ENCODE assay signal across 27 cellular contexts in the genomic region with DNA sequence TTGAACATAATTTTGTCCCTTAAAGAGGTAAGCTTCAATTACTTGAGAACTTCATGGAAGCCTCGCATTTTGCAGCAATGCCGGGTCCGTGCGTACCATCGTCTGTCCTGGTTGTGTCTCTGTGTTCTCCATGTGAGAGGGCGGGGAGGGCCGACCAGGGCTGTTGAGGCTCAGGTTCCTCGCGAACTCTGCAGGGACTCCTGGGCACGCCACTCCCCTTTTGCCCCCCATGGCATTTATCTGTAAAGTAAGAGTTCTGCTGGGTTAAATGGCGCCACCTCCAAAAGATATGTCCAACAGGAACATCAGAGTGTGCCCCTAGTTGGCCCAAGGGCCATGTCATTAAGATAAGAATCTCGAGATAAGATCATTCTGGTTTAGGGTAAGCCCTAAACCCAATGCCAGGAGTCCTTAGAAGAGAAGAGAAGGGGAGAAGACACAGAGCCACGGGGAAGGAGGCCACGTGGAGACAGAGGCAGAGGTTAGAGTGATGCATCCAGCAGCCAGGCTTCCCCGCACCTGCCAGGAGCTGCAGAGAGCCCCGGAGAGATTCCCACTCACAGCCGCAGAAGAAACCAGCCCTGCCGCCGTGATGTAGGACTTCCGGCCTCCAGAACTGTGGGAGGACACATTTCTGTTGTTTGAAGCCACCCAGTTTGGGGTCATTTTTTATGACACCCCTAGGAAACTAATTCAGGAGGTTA.
"Had no signal": no experiment of that assay in that cellular context is flagged by ENCODE, and none has a peak within 500 bp of the region (broad histone marks: within the 10 kb centered on the region; RNA-seq: fewer than 3 reads in every experiment).

No MANE protein-coding gene starts in this region.

- H3K27ac ChIP-seq: epithelial cell of prostate, neutrophil had no signal

- DNase-seq: activated CD4-positive, alpha-beta memory T cell treated with anti-CD3 and anti-CD28 coated beads, Interleukin-2, amount 10 ng/mL, durations not matched to agents 7 days and 5 days; activated CD4-positive, alpha-beta T cell treated with anti-CD3 and anti-CD28 coated beads for 1 hour; activated CD4-positive, alpha-beta T cell treated with anti-CD3 and anti-CD28 coated beads, Interleukin-2, amount 10 ng/mL, durations not matched to agents 7 days and 5 days; activated CD8-positive, alpha-beta memory T cell treated with anti-CD3 and anti-CD28 coated beads, Interleukin-2, amount 50 U/mL, for 48 hours; activated gamma-delta T cell; activated naive CD8-positive, alpha-beta T cell treated with anti-CD3 and anti-CD28 coated beads, Interleukin-2, amount 10 ng/mL, durations not matched to agents 7 days and 5 days; activated T-cell treated with anti-CD3 and anti-CD28 coated beads, Interleukin-2, amount 50 U/mL, for 24 hours; effector CD4-positive, alpha-beta T cell; esophagus squamous epithelium; heart right ventricle; left cardiac atrium; stimulated activated CD4-positive, alpha-beta T cell treated with anti-CD3 and anti-CD28 coated beads, Interleukin-2, amount 100 ng/mL, for 48 hours; stimulated activated naive CD4-positive, alpha-beta T cell treated with Interleukin-2 at 50 U/mL for 16 hours; T-helper 17 cell had no signal

- H3K36me3 Mint-ChIP-seq: activated naive CD4-positive, alpha-beta T cell treated with anti-CD3 and anti-CD28 coated beads, Interleukin-2, amount 10 ng/mL, durations not matched to agents 7 days and 5 days; activated naive CD8-positive, alpha-beta T cell treated with anti-CD3 and anti-CD28 coated beads, Interleukin-2, amount 10 ng/mL, durations not matched to agents 7 days and 5 days; memory B cell; natural killer cell treated with Interleukin-12 subunit alpha and Interleukin-12 subunit beta and Interleukin-15 and Interleukin-18, amount 100 ng/mL, for 72 hours; WTC11 had no signal

- H3K27ac Mint-ChIP-seq: activated CD4-positive, alpha-beta memory T cell treated with anti-CD3 and anti-CD28 coated beads, Interleukin-2, amount 10 ng/mL, durations not matched to agents 7 days and 5 days; activated CD4-positive, alpha-beta T cell treated with anti-CD3 and anti-CD28 coated beads, Interleukin-2, amount 10 ng/mL, durations not matched to agents 7 days and 5 days; activated naive CD4-positive, alpha-beta T cell treated with anti-CD3 and anti-CD28 coated beads, Interleukin-2, amount 10 ng/mL, durations not matched to agents 7 days and 5 days; activated naive CD8-positive, alpha-beta T cell treated with anti-CD3 and anti-CD28 coated beads, Interleukin-2, amount 10 ng/mL, durations not matched to agents 7 days and 5 days; activated T-cell treated with anti-CD3 and anti-CD28 coated beads, Interleukin-2, amount 50 U/mL, for 24 hours; dendritic cell treated with granulocyte-macrophage colony-stimulating factor and Interleukin-4, amounts not matched to agents 40 ng/mL and 50 ng/mL, for 4 days; memory B cell; natural killer cell treated with Interleukin-12 subunit alpha and Interleukin-12 subunit beta and Interleukin-15 and Interleukin-18, amount 100 ng/mL, for 72 hours; progenitor cell of endocrine pancreas; T-helper 17 cell; WTC11 had no signal

- FAIRE-seq: bronchial epithelial cell, islet of Langerhans had no signal

- H3K4me1 Mint-ChIP-seq: activated CD4-positive, alpha-beta memory T cell treated with anti-CD3 and anti-CD28 coated beads, Interleukin-2, amount 10 ng/mL, durations not matched to agents 7 days and 5 days; activated CD4-positive, alpha-beta T cell treated with anti-CD3 and anti-CD28 coated beads, Interleukin-2, amount 10 ng/mL, durations not matched to agents 7 days and 5 days; activated naive CD4-positive, alpha-beta T cell treated with anti-CD3 and anti-CD28 coated beads, Interleukin-2, amount 10 ng/mL, durations not matched to agents 7 days and 5 days; activated naive CD8-positive, alpha-beta T cell treated with anti-CD3 and anti-CD28 coated beads, Interleukin-2, amount 10 ng/mL, durations not matched to agents 7 days and 5 days; central memory CD8-positive, alpha-beta T cell; memory B cell; T-helper 17 cell had no signal

- H3K9me3 ChIP-seq: esophagus squamous epithelium, neutrophil, ovary had no signal

- ATAC-seq: natural killer cell treated with Interleukin-12 subunit alpha and Interleukin-12 subunit beta and Interleukin-15 and Interleukin-18, amount 100 ng/mL, for 72 hours; T-helper 17 cell; WTC11 had no signal

- H3K4me3 Mint-ChIP-seq: activated CD4-positive, alpha-beta memory T cell treated with anti-CD3 and anti-CD28 coated beads, Interleukin-2, amount 10 ng/mL, durations not matched to agents 7 days and 5 days; activated CD4-positive, alpha-beta T cell treated with anti-CD3 and anti-CD28 coated beads, Interleukin-2, amount 10 ng/mL, durations not matched to agents 7 days and 5 days; activated naive CD4-positive, alpha-beta T cell treated with anti-CD3 and anti-CD28 coated beads, Interleukin-2, amount 10 ng/mL, durations not matched to agents 7 days and 5 days; activated naive CD8-positive, alpha-beta T cell treated with anti-CD3 and anti-CD28 coated beads, Interleukin-2, amount 10 ng/mL, durations not matched to agents 7 days and 5 days; activated T-cell treated with anti-CD3 and anti-CD28 coated beads, Interleukin-2, amount 50 U/mL, for 24 hours; central memory CD8-positive, alpha-beta T cell; dendritic cell treated with granulocyte-macrophage colony-stimulating factor and Interleukin-4, amounts not matched to agents 40 ng/mL and 50 ng/mL, for 4 days; memory B cell; natural killer cell treated with Interleukin-12 subunit alpha and Interleukin-12 subunit beta and Interleukin-15 and Interleukin-18, amount 100 ng/mL, for 72 hours; T-helper 17 cell; WTC11 had no signal

- H3K36me3 ChIP-seq: esophagus squamous epithelium, heart right ventricle, neutrophil, ovary, tibial nerve had no signal

- H3K9me3 Mint-ChIP-seq: activated CD4-positive, alpha-beta memory T cell treated with anti-CD3 and anti-CD28 coated beads, Interleukin-2, amount 10 ng/mL, durations not matched to agents 7 days and 5 days; activated CD4-positive, alpha-beta T cell treated with anti-CD3 and anti-CD28 coated beads, Interleukin-2, amount 10 ng/mL, durations not matched to agents 7 days and 5 days; activated naive CD4-positive, alpha-beta T cell treated with anti-CD3 and anti-CD28 coated beads, Interleukin-2, amount 10 ng/mL, durations not matched to agents 7 days and 5 days; activated naive CD8-positive, alpha-beta T cell treated with anti-CD3 and anti-CD28 coated beads, Interleukin-2, amount 10 ng/mL, durations not matched to agents 7 days and 5 days; central memory CD8-positive, alpha-beta T cell; dendritic cell treated with granulocyte-macrophage colony-stimulating factor and Interleukin-4, amounts not matched to agents 40 ng/mL and 50 ng/mL, for 4 days; natural killer cell treated with Interleukin-12 subunit alpha and Interleukin-12 subunit beta and Interleukin-15 and Interleukin-18, amount 100 ng/mL, for 72 hours had no signal

- H3K27me3 ChIP-seq: ovary had no signal
